Comparison of ENCODE assay signal across 8 cellular contexts in the genomic region with DNA sequence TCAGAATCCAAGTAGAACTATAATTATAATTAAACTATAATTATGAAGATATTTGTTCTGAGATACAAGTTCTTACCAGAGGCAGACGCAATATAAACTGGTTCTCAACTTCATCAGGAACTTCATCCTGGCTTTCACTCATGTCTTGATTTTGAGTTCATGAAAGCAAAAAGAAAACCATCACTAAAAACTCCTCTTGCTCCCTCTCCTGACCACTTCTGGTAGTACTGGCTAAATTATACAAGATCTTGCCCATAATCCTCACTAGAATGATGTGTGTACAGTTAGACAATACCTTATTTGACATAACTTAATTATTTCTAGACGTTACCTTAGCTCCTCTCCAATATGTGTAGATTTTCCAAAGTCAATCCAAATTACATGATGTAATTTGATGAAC. TPM values are rescaled to one million over a fixed set of nuclear protein-coding genes. Genes with fewer than 3 reads are reported as not detected.
A peak's percentile ranks its signal among the peaks of the same experiment; 100 is the strongest.
DNase-seq lines count a peak whose midpoint lies in the region; ATAC-seq, FAIRE-seq and TF ChIP-seq lines count a peak whose summit lies in the region.

No MANE protein-coding gene starts in this region.

- no peaks in the 10 kb centered on the region for H3K9me3 ChIP-seq in mesenchymal stem cell (ENCODE audit: control insufficient read depth, low read length)

- H3K27me3 ChIP-seq in bronchial epithelial cell (ENCODE audit: control insufficient read depth, insufficient read depth, low read length) = no peaks in the 10 kb centered on the region
- H3K27me3 ChIP-seq in mesenchymal stem cell (ENCODE audit: control insufficient read depth in 1 of 2, insufficient read depth in 1 of 2, low read length in 2 of 2) = peaks cover 0 to 7% of the 10 kb centered on the region in 2 experiments

- no peak overlapping the region for H3K18ac ChIP-seq in mesenchymal stem cell (ENCODE audit: low read depth in 1 of 2, low read length in 2 of 2)

- no peak overlapping the region for H4K91ac ChIP-seq in mesenchymal stem cell (ENCODE audit: low read length)

- H3K4ac ChIP-seq in mesenchymal stem cell (ENCODE audit: low read depth in 1 of 2, low read length in 2 of 2) = no peak overlapping the region

- H3K23ac ChIP-seq in mesenchymal stem cell (ENCODE audit: low read length in 2 of 2) = no peak overlapping the region

- no peak overlapping the region for H2BK120ac ChIP-seq in mesenchymal stem cell (ENCODE audit: low read depth, low read length)

- H3K9ac ChIP-seq in mesenchymal stem cell (ENCODE audit: low read length) = no peak overlapping the region

- FAIRE-seq in bronchial epithelial cell (lab: Jason Lieb, UNC) = peak; percentile 32

- H3K27ac ChIP-seq in mesenchymal stem cell (ENCODE audit: low read length, poor library complexity, severe bottlenecking) = no peak overlapping the region

- no peaks in the 10 kb centered on the region for H3K4me1 Mint-ChIP-seq in activated T-cell treated with anti-CD3 and anti-CD28 coated beads, Interleukin-2, amount 50 U/mL, for 72 hours (ENCODE audit: low read depth)
- H3K4me1 Mint-ChIP-seq in activated T-helper 1 cell treated with anti-CD3 and anti-CD28 coated beads, Interleukin-12 subunit alpha, Interleukin-12 subunit beta, Interleukin-2, Interleukin-4 antibody, amounts not matched to agents 30 ng/mL and 10 ng/mL and 1 ng/mL, durations not matched to agents 14 hours and 24 hours and 36 hours (ENCODE audit: low read depth) = no peaks in the 10 kb centered on the region

- peak; percentile 1 to 16 for DNase-seq in activated T-cell treated with anti-CD3 and anti-CD28 coated beads, Interleukin-2, amount 50 U/mL, for 72 hours
- no peak for DNase-seq in activated T-cell treated with anti-CD3 and anti-CD28 coated beads, Interleukin-2, amount 50 U/mL, for 1 hour
- DNase-seq in NCI-H526 treated with DMSO at 0.1 percent for 48 hours (lab: John Stamatoyannopoulos, UW) (peak; percentile 4), bronchial epithelial cell (ENCODE audit: low read depth) (peak; percentile 43), mesenchymal stem cell (peak; percentile 46), posterior cingulate gyrus (no peak)
- DNase-seq in activated T-helper 1 cell treated with anti-CD3 and anti-CD28 coated beads, Interleukin-12 subunit alpha, Interleukin-12 subunit beta, Interleukin-2, Interleukin-4 antibody, amounts not matched to agents 30 ng/mL and 10 ng/mL and 1 ng/mL, durations not matched to agents 14 hours and 24 hours and 36 hours (ENCODE audit: low spot score) = no peak

- no peaks in the 10 kb centered on the region for H3K36me3 Mint-ChIP-seq in activated T-cell treated with anti-CD3 and anti-CD28 coated beads, Interleukin-2, amount 50 U/mL, for 72 hours (ENCODE audit: insufficient read depth in 2 of 2)
- no peaks in the 10 kb centered on the region for H3K36me3 Mint-ChIP-seq in activated T-helper 1 cell treated with anti-CD3 and anti-CD28 coated beads, Interleukin-12 subunit alpha, Interleukin-12 subunit beta, Interleukin-2, Interleukin-4 antibody, amounts not matched to agents 30 ng/mL and 10 ng/mL and 1 ng/mL, durations not matched to agents 14 hours and 24 hours and 36 hours (ENCODE audit: low read depth)

- intact Hi-C loops in activated T-helper 1 cell treated with anti-CD3 and anti-CD28 coated beads, Interleukin-12 subunit alpha, Interleukin-12 subunit beta, Interleukin-2, Interleukin-4 antibody, amounts not matched to agents 30 ng/mL and 10 ng/mL and 1 ng/mL, durations not matched to agents 14 hours and 24 hours and 36 hours (cut with micrococcal nuclease) = loop anchor here (1.0 to 10.0 kb wide), 4 partner anchors 80 to 392 kb away; no protein-coding TSS in a partner anchor
- intact Hi-C loops in posterior cingulate gyrus (cut with DNase I) = loop anchor here (5.0 kb wide), 1 partner anchor 600 kb away; no protein-coding TSS in a partner anchor

- no peak overlapping the region for H2BK15ac ChIP-seq in mesenchymal stem cell (ENCODE audit: low read depth, poor library complexity, severe bottlenecking)

- no peak overlapping the region for H2BK12ac ChIP-seq in mesenchymal stem cell (ENCODE audit: low read length in 2 of 2)

- H3K4me1 ChIP-seq in mesenchymal stem cell (ENCODE audit: control insufficient read depth, insufficient read depth, low read depth, low read length) = no peaks in the 10 kb centered on the region

- no peak overlapping the region for H2AFZ ChIP-seq in mesenchymal stem cell (ENCODE audit: low read depth, low read length)

- H3K9me3 Mint-ChIP-seq in activated T-cell treated with anti-CD3 and anti-CD28 coated beads, Interleukin-2, amount 50 U/mL, for 72 hours = no peaks in the 10 kb centered on the region
- H3K9me3 Mint-ChIP-seq in activated T-helper 1 cell treated with anti-CD3 and anti-CD28 coated beads, Interleukin-12 subunit alpha, Interleukin-12 subunit beta, Interleukin-2, Interleukin-4 antibody, amounts not matched to agents 30 ng/mL and 10 ng/mL and 1 ng/mL, durations not matched to agents 14 hours and 24 hours and 36 hours = no peaks in the 10 kb centered on the region

- no peaks in the 10 kb centered on the region for H3K36me3 ChIP-seq in bronchial epithelial cell (ENCODE audit: control insufficient read depth, insufficient read depth, low read length)
- peaks cover 0 to 3% of the 10 kb centered on the region in 2 experiments for H3K36me3 ChIP-seq in mesenchymal stem cell (ENCODE audit: control insufficient read depth in 1 of 2, insufficient read depth in 2 of 2, low read depth in 1 of 2, low read length in 2 of 2)

- no peaks in the 10 kb centered on the region for H3K79me1 ChIP-seq in mesenchymal stem cell (replicated peaks; ENCODE audit: low read length, poor library complexity, severe bottlenecking)

- WGBS in mesenchymal stem cell = 60% methylated on average over 1 of the region's 2 CpGs

- H2BK5ac ChIP-seq in mesenchymal stem cell (ENCODE audit: low read depth, low read length, poor library complexity, severe bottlenecking) = no peak overlapping the region

- peak in 1 of 2 donors; percentile 45 for ATAC-seq in activated T-cell treated with anti-CD3 and anti-CD28 coated beads, Interleukin-2, amount 50 U/mL, for 72 hours (replicated peaks in 1 of 2)
- peak; percentile 48 for ATAC-seq in HG02678 (IDR thresholded peaks at IDR 0.05; ENCODE audit: unreplicated experiment)

- H3K27me3 Mint-ChIP-seq in activated T-cell treated with anti-CD3 and anti-CD28 coated beads, Interleukin-2, amount 50 U/mL, for 72 hours (ENCODE audit: low read depth) = peaks cover 17% of the 10 kb centered on the region
- H3K27me3 Mint-ChIP-seq in activated T-helper 1 cell treated with anti-CD3 and anti-CD28 coated beads, Interleukin-12 subunit alpha, Interleukin-12 subunit beta, Interleukin-2, Interleukin-4 antibody, amounts not matched to agents 30 ng/mL and 10 ng/mL and 1 ng/mL, durations not matched to agents 14 hours and 24 hours and 36 hours (ENCODE audit: insufficient read depth) = peaks cover 10% of the 10 kb centered on the region

- H3K14ac ChIP-seq in mesenchymal stem cell (ENCODE audit: low read length in 2 of 2) = no peak overlapping the region

- H3K4me3 ChIP-seq in bronchial epithelial cell (ENCODE audit: low read depth, low read length) = no peak overlapping the region
- H3K4me3 ChIP-seq in mesenchymal stem cell (ENCODE audit: insufficient read depth in 1 of 2, low read depth in 1 of 2, low read length in 2 of 2) = no peak overlapping the region

- no peak overlapping the region for H3K4me2 ChIP-seq in mesenchymal stem cell (ENCODE audit: low read length, poor library complexity, severe bottlenecking)

- H3K27ac Mint-ChIP-seq in activated T-cell treated with anti-CD3 and anti-CD28 coated beads, Interleukin-2, amount 50 U/mL, for 72 hours = no peak overlapping the region
- no peak overlapping the region for H3K27ac Mint-ChIP-seq in activated T-helper 1 cell treated with anti-CD3 and anti-CD28 coated beads, Interleukin-12 subunit alpha, Interleukin-12 subunit beta, Interleukin-2, Interleukin-4 antibody, amounts not matched to agents 30 ng/mL and 10 ng/mL and 1 ng/mL, durations not matched to agents 14 hours and 24 hours and 36 hours

- H4K8ac ChIP-seq in mesenchymal stem cell (ENCODE audit: low read length) = no peak overlapping the region

- no peak overlapping the region for H2AK5ac ChIP-seq in mesenchymal stem cell (ENCODE audit: low read length, severe bottlenecking)

- peak; percentile 42 for TF ChIP-seq CTCF in bronchial epithelial cell (IDR thresholded peaks at IDR 0.05; ENCODE audit: insufficient read depth, low read length, severe bottlenecking)

- no peak overlapping the region for H3K4me3 Mint-ChIP-seq in activated T-cell treated with anti-CD3 and anti-CD28 coated beads, Interleukin-2, amount 50 U/mL, for 72 hours
- H3K4me3 Mint-ChIP-seq in activated T-helper 1 cell treated with anti-CD3 and anti-CD28 coated beads, Interleukin-12 subunit alpha, Interleukin-12 subunit beta, Interleukin-2, Interleukin-4 antibody, amounts not matched to agents 30 ng/mL and 10 ng/mL and 1 ng/mL, durations not matched to agents 14 hours and 24 hours and 36 hours = no peak overlapping the region

RNA-seq across cellular contexts. Expression of a gene that starts 3.7 kb away (rescaled TPM):
- not detected for total RNA-seq in activated T-cell treated with anti-CD3 and anti-CD28 coated beads, Interleukin-2, amount 50 U/mL, for 72 hours
- total RNA-seq in bronchial epithelial cell = under 0.01 TPM in 1 of 2 replicates, not detected in the other
- polyA plus RNA-seq in mesenchymal stem cell (2013, experiment 1 of 2) = 0.12 TPM
- polyA plus RNA-seq in mesenchymal stem cell (2013, experiment 2 of 2) = 0.15 TPM
- total RNA-seq in activated T-helper 1 cell treated with anti-CD3 and anti-CD28 coated beads, Interleukin-12 subunit alpha, Interleukin-12 subunit beta, Interleukin-2, Interleukin-4 antibody, amounts not matched to agents 30 ng/mL and 10 ng/mL and 1 ng/mL, durations not matched to agents 14 hours and 24 hours and 36 hours = 0.10 and 0.36 TPM in 2 replicates

Comparison
In these comparisons a context has a peak if more than half of its experiments do, and no peak if none do; other contexts are left out.
1. DNase-seq: peak in activated T-cell treated with anti-CD3 and anti-CD28 coated beads, Interleukin-2, amount 50 U/mL, for 72 hours (2 of 2), NCI-H526 treated with DMSO at 0.1 percent for 48 hours (single experiment), bronchial epithelial cell (single experiment) and mesenchymal stem cell (single experiment); none in activated T-cell treated with anti-CD3 and anti-CD28 coated beads, Interleukin-2, amount 50 U/mL, for 1 hour (single experiment), activated T-helper 1 cell treated with anti-CD3 and anti-CD28 coated beads, Interleukin-12 subunit alpha, Interleukin-12 subunit beta, Interleukin-2, Interleukin-4 antibody, amounts not matched to agents 30 ng/mL and 10 ng/mL and 1 ng/mL, durations not matched to agents 14 hours and 24 hours and 36 hours (single experiment) and posterior cingulate gyrus (0 of 10).